Comparison of ENCODE assay signal across 19 cellular contexts in the genomic region with DNA sequence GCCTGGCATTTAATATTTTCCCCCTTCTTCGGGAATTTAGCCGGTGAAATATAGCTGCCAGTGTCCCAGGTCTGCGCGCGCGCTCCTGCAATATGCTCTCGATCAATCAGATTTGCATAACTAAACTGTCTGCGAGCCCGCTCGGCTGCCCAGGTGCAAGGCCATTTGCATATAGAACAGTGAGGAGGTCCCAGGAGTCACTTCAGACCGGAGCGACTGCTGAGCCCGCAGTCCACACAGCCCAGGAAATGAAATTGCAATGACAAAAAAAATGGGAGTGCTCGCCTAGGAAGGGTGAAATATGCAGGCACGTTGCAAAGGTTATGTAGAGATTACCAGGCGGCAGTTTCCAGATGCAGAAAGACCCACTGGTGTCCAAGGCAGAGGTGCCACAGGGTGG.
A peak's percentile ranks its signal among the peaks of the same experiment; 100 is the strongest.
DNase-seq lines count a peak whose midpoint lies in the region; ATAC-seq, FAIRE-seq and TF ChIP-seq lines count a peak whose summit lies in the region.
"Had no signal": no experiment of that assay in that cellular context is flagged by ENCODE, and none has a peak within 500 bp of the region (broad histone marks: within the 10 kb centered on the region; RNA-seq: fewer than 3 reads in every experiment).

No MANE protein-coding gene starts in this region.

- H2AK5ac ChIP-seq in H9 (ENCODE audit: insufficient read length, low read length) = no peak overlapping the region

- H2BK120ac ChIP-seq in H9 (ENCODE audit: low read depth, low read length, poor library complexity, severe bottlenecking) = no peak overlapping the region

- no peak overlapping the region for H4K8ac ChIP-seq in H9 (replicated peaks; ENCODE audit: insufficient read length, low read depth, low read length)

- TF ChIP-seq CTCF in H9 (conservative IDR thresholded peaks at IDR 0.05) = no peak

- peak overlapping the region; percentile 57 to 71 for H3K4me3 Mint-ChIP-seq in H9
- H3K4me3 Mint-ChIP-seq: CD8-positive, alpha-beta memory T cell; neural crest cell had no signal

- H3K27me3 Mint-ChIP-seq in H9 (ENCODE audit: low read depth) = no peaks in the 10 kb centered on the region

- no peaks in the 10 kb centered on the region for H3K9me3 ChIP-seq in H9 (ENCODE audit: control insufficient read depth, low read depth, low read length)
- no peaks in the 10 kb centered on the region for H3K9me3 ChIP-seq in iPS-20b (ENCODE audit: insufficient read depth, low read depth, low read length)
- H3K9me3 ChIP-seq: tibial artery had no signal

- no peak overlapping the region for H4K91ac ChIP-seq in H9 (ENCODE audit: insufficient read length, low read depth, low read length)

- no peak overlapping the region for H2BK20ac ChIP-seq in H9 (ENCODE audit: low read depth, low read length, poor library complexity, severe bottlenecking)

- H3K4me3 ChIP-seq in iPS-20b (ENCODE audit: low read length) = peak overlapping the region; percentile 58
- H3K4me3 ChIP-seq: tibial artery had no signal

- peak overlapping the region; percentile 43 for H3K4me2 ChIP-seq in H9 (ENCODE audit: insufficient read depth, insufficient read length, low read length)

- H3K9me3 Mint-ChIP-seq in H9 = peaks cover 0 to 3% of the 10 kb centered on the region in 2 experiments; a peak in 2 of 5 replicates
- H3K9me3 Mint-ChIP-seq: CD8-positive, alpha-beta memory T cell; neural crest cell had no signal

- no peak for FAIRE-seq in GM12891 (lab: Jason Lieb, UNC)

- no peak overlapping the region for H2BK15ac ChIP-seq in H9 (ENCODE audit: low read depth, low read length)

- H3K27ac Mint-ChIP-seq in H9 = peak overlapping the region; percentile 78 to 97 (median 80); a peak in 6 of 7 replicates
- H3K27ac Mint-ChIP-seq: CD8-positive, alpha-beta memory T cell had no signal

- H3K4me1 ChIP-seq in H9 (ENCODE audit: insufficient read depth, low read length) (peaks cover 48% of the 10 kb centered on the region), iPS-20b (ENCODE audit: insufficient read depth, low read length) (peaks cover 42% of the 10 kb centered on the region)
- H3K4me1 ChIP-seq: tibial artery had no signal

- intact Hi-C loops in Right ventricle myocardium superior (cut with DNase I) = no loop called here

- H3K36me3 Mint-ChIP-seq in H9 (ENCODE audit: insufficient read depth in 1 of 3, low read depth in 3 of 3) = no peaks in the 10 kb centered on the region; a peak in 2 of 7 replicates

- H3K27ac ChIP-seq in H9 (ENCODE audit: insufficient read length, low read depth, low read length) (peak overlapping the region; percentile 22), iPS-20b (ENCODE audit: low read length) (peak overlapping the region; percentile 62)
- H3K27ac ChIP-seq: HL-60, tibial artery, VCaP had no signal

- H3K18ac ChIP-seq in H9 (ENCODE audit: insufficient read length, low read depth, low read length) = no peak overlapping the region

- no peak for DNase-seq in GM12891 (ENCODE audit: insufficient read length, low spot score)
- peak; percentile 87 for DNase-seq in H9
- DNase-seq in NCI-H1436 (lab: John Stamatoyannopoulos, UW) = peak; percentile 62
- DNase-seq in Right ventricle myocardium superior = no peak
- DNase-seq in HT-29 (ENCODE audit: low spot score) = no peak
- no peak for DNase-seq in OCI-M2 (lab: John Stamatoyannopoulos, UW; ENCODE audit: unreplicated experiment)
- DNase-seq in NCI-H1105 treated with DMSO at 0.1 percent for 48 hours (lab: John Stamatoyannopoulos, UW) = no peak
- DNase-seq: activated naive CD4-positive, alpha-beta T cell; CD8-positive, alpha-beta memory T cell; Kasumi-1; mammary epithelial cell; NCI-H2029; NCI-H774; stimulated activated CD4-positive, alpha-beta T cell treated with anti-CD3 and anti-CD28 coated beads, Interleukin-4, amount 100 ng/mL, for 1 hour; tibial artery had no signal

- no peak for ATAC-seq in Right ventricle myocardium superior (ENCODE audit: poor library complexity)

- no peak overlapping the region for H3K56ac ChIP-seq in H9 (ENCODE audit: insufficient read length, low read depth, low read length)

- H3K79me2 ChIP-seq in H9 (ENCODE audit: insufficient read depth, low read length) = no peaks in the 10 kb centered on the region

- H3T11ph ChIP-seq in H9 (ENCODE audit: low read length) = no peak overlapping the region

- H2BK5ac ChIP-seq in H9 (ENCODE audit: insufficient read length, low read length) = no peak overlapping the region

- WGBS in H9 (ENCODE audit: extremely low coverage, insufficient read length, low lambda C conversion rate) = no CpG with 5 or more reads among the region's 16 CpGs

- H3K4me1 Mint-ChIP-seq in H9 = peaks cover 56 to 57% of the 10 kb centered on the region in 2 experiments

- H3K14ac ChIP-seq in H9 (ENCODE audit: insufficient read depth, low read length) = no peak overlapping the region

- H4K20me1 ChIP-seq in H9 (ENCODE audit: control insufficient read depth, insufficient read depth, insufficient read length) = no peaks in the 10 kb centered on the region

- H3K23me2 ChIP-seq in H9 (ENCODE audit: insufficient read length, low read depth, low read length, poor library complexity, severe bottlenecking) = peaks cover 5% of the 10 kb centered on the region

- H3K23ac ChIP-seq in H9 (ENCODE audit: insufficient read length, low read depth, low read length) = no peak overlapping the region

- no peaks in the 10 kb centered on the region for H3K36me3 ChIP-seq in iPS-20b (ENCODE audit: insufficient read depth, low read depth, low read length)
- H3K36me3 ChIP-seq: tibial artery had no signal

- H3K79me1 ChIP-seq in H9 (ENCODE audit: insufficient read depth, low read depth, low read length, poor library complexity, severe bottlenecking) = no peaks in the 10 kb centered on the region

- H4K5ac ChIP-seq in H9 (ENCODE audit: insufficient read length, low read depth, low read length) = no peak overlapping the region

- H2AFZ ChIP-seq in H9 (ENCODE audit: low read length) = no peak overlapping the region

- H3K9ac ChIP-seq in H9 (ENCODE audit: extremely low read depth, insufficient read length, low read length) (no peak overlapping the region), iPS-20b (ENCODE audit: low read depth, low read length) (peak overlapping the region; percentile 43; the same call in 1 of the 2 replicates)

- H2BK12ac ChIP-seq in H9 (ENCODE audit: insufficient read length, low read depth, low read length) = no peak overlapping the region

- H3K4ac ChIP-seq in H9 (ENCODE audit: low read depth, low read length) = no peak overlapping the region

- H3K27me3 ChIP-seq in H9 (ENCODE audit: insufficient read depth, low read length) = no peaks in the 10 kb centered on the region
- H3K27me3 ChIP-seq in iPS-20b (ENCODE audit: insufficient read depth, low read length) = 0 out of 2 replicates have a peak, but pooled peaks cover 5% of the 10 kb centered on the region

- no peak for TF ChIP-seq POLR2A in GM12891 (IDR thresholded peaks at IDR 0.05; ENCODE audit: low read depth, low read length)

TF ChIP-seq in GM12891, 5 proteins besides CTCF, POLR2A, EP300 and RAD21:
- TF ChIP-seq POLR2AphosphoS5 (IDR thresholded peaks at IDR 0.05; ENCODE audit: low read depth, low read length) (no peak), PAX5 (IDR thresholded peaks at IDR 0.05; ENCODE audit: insufficient read depth, low read length, severe bottlenecking) (no peak), POU2F2 (IDR thresholded peaks at IDR 0.05; ENCODE audit: low read depth, low read length) (peak; percentile 75; the same call in 1 of the 2 replicates), SPI1 (IDR thresholded peaks at IDR 0.05; ENCODE audit: low read depth, low read length) (no peak), TAF1 (IDR thresholded peaks at IDR 0.05; ENCODE audit: low read depth, low read length) (no peak)

Comparison
In these comparisons a context has a peak if more than half of its experiments do, and no peak if none do; other contexts are left out.
1. DNase-seq: peak in H9 (single experiment) and NCI-H1436 (single experiment); none in GM12891 (single experiment), Right ventricle myocardium superior (single experiment), HT-29 (single experiment), OCI-M2 (single experiment) and NCI-H1105 treated with DMSO at 0.1 percent for 48 hours (single experiment).